1 cellular context compared by ENCODE assay signal in genomic region chr19:2212861-2213711, GRCh38.
TF ChIP-seq lines count a peak whose summit lies in the region.

No MANE protein-coding gene starts in this region.

TF ChIP-seq in K562, 482 proteins besides CTCF, POLR2A, EP300 and RAD21:
- TF ChIP-seq ATF1 (CRISPR knock-in tag; IDR thresholded peaks at IDR 0.05) (no peak), ATF1 (tag; IDR thresholded peaks at IDR 0.05) (no peak), ZFX (CRISPR knock-in tag; IDR thresholded peaks at IDR 0.05) (peak; percentile 4; the same call in 1 of the 2 replicates), HEY1 (CRISPR knock-in tag; IDR thresholded peaks at IDR 0.05; ENCODE audit: borderline replicate concordance) (no peak)
TF ChIP-seq in K562: peak in this region for 1.
